8 cellular contexts compared by ENCODE assay signal in genomic region chr2:163132850-163133249, GRCh38.
DNase-seq lines count a peak whose midpoint lies in the region; FAIRE-seq and TF ChIP-seq lines count a peak whose summit lies in the region.

No MANE protein-coding gene starts in this region.

- WGBS in H1 (ENCODE audit: extremely low coverage in 1 of 2, insufficient coverage in 1 of 2, insufficient read length in 1 of 2, insufficient replicate concordance in 2 of 2, low coverage in 1 of 2, low lambda C conversion rate in 2 of 2, missing lambda C conversion rate in 1 of 2), 2 experiments: 53% methylated on average over 3 of the region's 3 CpGs; no CpG with 5 or more reads in 1 of the 2 experiments
- 4 to 7% methylated on average over 3 of the region's 3 CpGs for WGBS in esophagus squamous epithelium, 2 donors

- POLR2A ChIA-PET in H1 (lab: Charles Lee; ENCODE audit: partially characterized antibody): no interaction called here

- TF ChIP-seq POLR2A in H1 (IDR thresholded peaks at IDR 0.05; ENCODE audit: control extremely low read depth in 1 of 2, low read depth in 2 of 2, low read length in 2 of 2): no peak
- TF ChIP-seq POLR2A in esophagus squamous epithelium (IDR thresholded peaks at IDR 0.05): no peak

- no peak overlapping the region for H3K14ac ChIP-seq in H1 (ENCODE audit: insufficient read length)

- TF ChIP-seq CTCF in H1 (IDR thresholded peaks at IDR 0.05; ENCODE audit: control extremely low read depth in 1 of 3, insufficient read depth in 1 of 3, low read depth in 1 of 3, low read length in 3 of 3): peak in 2 of 3 experiments; percentile 25 to 35; a peak in 2 of 4 replicates
- TF ChIP-seq CTCF in esophagus squamous epithelium (IDR thresholded peaks at IDR 0.05): peak in 1 of 6 experiments; percentile 44

- DNase-seq in DMS 273 treated with DMSO at 0.1 percent for 48 hours (lab: John Stamatoyannopoulos, UW) (peak; percentile 27), HCEC 1CT (peak; percentile 38), NCI-H460 (ENCODE audit: extremely low read depth, low read depth) (peak; percentile 14), H1 (ENCODE audit: low read depth in 1 of 2, low spot score in 2 of 2) (no peak), iPS-NIHi7 (ENCODE audit: extremely low spot score) (no peak), esophagus squamous epithelium (lab: John Stamatoyannopoulos, UW) (no peak), hepatic stellate cell (ENCODE audit: low spot score) (no peak), putamen (ENCODE audit: low spot score) (no peak)

- H4K8ac ChIP-seq in H1 (ENCODE audit: extremely low read depth, insufficient read depth, low read length): no peak overlapping the region

- no peaks in the 10 kb centered on the region for H4K20me1 ChIP-seq in H1 (replicated peaks in 1 of 2; ENCODE audit: control insufficient read depth in 1 of 2, insufficient read depth in 2 of 2, low read length in 2 of 2)

- H3K23me2 ChIP-seq in H1 (ENCODE audit: low read depth, low read length): no peaks in the 10 kb centered on the region

- H3K4me3 ChIP-seq in H1 (ENCODE audit: extremely low read depth in 1 of 4, insufficient read depth in 2 of 4, low read depth in 3 of 4, low read length in 4 of 4): no peak overlapping the region
- no peak overlapping the region for H3K4me3 ChIP-seq in esophagus squamous epithelium

- no peak overlapping the region for H2AFZ ChIP-seq in H1 (ENCODE audit: low read length)

- no peak overlapping the region for H3K4ac ChIP-seq in H1 (replicated peaks; ENCODE audit: insufficient read length, low read depth, low read length)

- peak; percentile 19 for FAIRE-seq in H1 (lab: Jason Lieb, UNC)

- no peak overlapping the region for H2BK20ac ChIP-seq in H1 (ENCODE audit: low read length)

- H2BK15ac ChIP-seq in H1 (ENCODE audit: low read length): no peak overlapping the region

- no peaks in the 10 kb centered on the region for H3K79me1 ChIP-seq in H1 (ENCODE audit: low read depth, low read length)

- H3K27ac ChIP-seq in H1 (ENCODE audit: low read depth, low read length) (no peak overlapping the region), esophagus squamous epithelium (no peak overlapping the region)

- H3K9me3 ChIP-seq in H1 (ENCODE audit: insufficient read depth in 2 of 2, low read depth in 1 of 2, low read length in 1 of 2) (no peaks in the 10 kb centered on the region), esophagus squamous epithelium (no peaks in the 10 kb centered on the region)

- peak in 1 of 2 experiments; percentile 71 for TF ChIP-seq RAD21 in H1 (IDR thresholded peaks at IDR 0.05 in 1 of 2, conservative IDR thresholded peaks at IDR 0.05 in 1 of 2; ENCODE audit: low read depth in 2 of 2, low read length in 2 of 2)

- no peak overlapping the region for H2BK12ac ChIP-seq in H1 (ENCODE audit: low read depth, low read length)

- H3K27me3 ChIP-seq in H1 (replicated peaks in 1 of 4; ENCODE audit: control insufficient read depth in 3 of 4, extremely low read depth in 1 of 4, insufficient read depth in 3 of 4, low read length in 3 of 4): no peaks in the 10 kb centered on the region
- no peaks in the 10 kb centered on the region for H3K27me3 ChIP-seq in esophagus squamous epithelium

- no peak overlapping the region for H2AK5ac ChIP-seq in H1 (ENCODE audit: low read depth, low read length)

- intact Hi-C loops in esophagus squamous epithelium (cut with DNase I): no loop called here

- H3K36me3 ChIP-seq in H1 (ENCODE audit: control insufficient read depth in 2 of 4, insufficient read depth in 4 of 4, low read length in 3 of 4) (no peaks in the 10 kb centered on the region; a peak in 1 of 8 replicates), esophagus squamous epithelium (no peaks in the 10 kb centered on the region)

- CTCF ChIA-PET in H1 (lab: Charles Lee; ENCODE audit: partially characterized antibody): interaction anchor here (1.0 to 1.3 kb wide), 4 partner anchors 12 to 244 kb away, joined by 3 to 13 read pairs (median 6); no protein-coding TSS in a partner anchor

- no peak overlapping the region for H3K23ac ChIP-seq in H1 (ENCODE audit: insufficient read length)

- no peak for TF ChIP-seq EP300 in H1 (IDR thresholded peaks at IDR 0.05; ENCODE audit: borderline replicate concordance in 1 of 2, low read depth in 2 of 2, low read length in 2 of 2)

- H4K5ac ChIP-seq in H1 (ENCODE audit: insufficient read length, low read depth, low read length): no peak overlapping the region

- no peak overlapping the region for H3K4me2 ChIP-seq in H1 (ENCODE audit: insufficient read depth in 1 of 2, low read depth in 2 of 2, low read length in 2 of 2)

- no peak overlapping the region for H2BK120ac ChIP-seq in H1 (replicated peaks; ENCODE audit: low read depth, low read length)

- H4K91ac ChIP-seq in H1 (replicated peaks; ENCODE audit: insufficient read length, low read length): no peak overlapping the region

- H2BK5ac ChIP-seq in H1 (ENCODE audit: low read depth, low read length): no peak overlapping the region

- no peak overlapping the region for H3K18ac ChIP-seq in H1 (ENCODE audit: extremely low read depth, low read length)

- H3K4me1 ChIP-seq in H1 (replicated peaks in 1 of 4; ENCODE audit: control insufficient read depth in 3 of 4, insufficient read depth in 4 of 4, low read length in 3 of 4) (no peaks in the 10 kb centered on the region), esophagus squamous epithelium (no peaks in the 10 kb centered on the region)

- H3K79me2 ChIP-seq in H1 (ENCODE audit: control insufficient read depth in 1 of 2, insufficient read depth in 2 of 2, low read length in 2 of 2): no peaks in the 10 kb centered on the region

- no peak overlapping the region for H3K9ac ChIP-seq in H1 (replicated peaks in 1 of 4; ENCODE audit: extremely low read depth in 1 of 4, low read depth in 3 of 4, low read length in 3 of 4)

- H3K56ac ChIP-seq in H1 (replicated peaks; ENCODE audit: insufficient read length, low read depth, low read length): no peak overlapping the region

TF ChIP-seq in H1, 55 proteins besides CTCF, POLR2A, EP300 and RAD21:
- TF ChIP-seq RFX5 (IDR thresholded peaks at IDR 0.05; ENCODE audit: borderline replicate concordance, low read depth, low read length): no peak
- no peak for TF ChIP-seq HDAC6 (IDR thresholded peaks at IDR 0.05; ENCODE audit: low read depth, low read length)
TF ChIP-seq in H1: peak in this region for 0.

Comparison
In these comparisons a context has a peak if more than half of its experiments do, and no peak if none do; other contexts are left out.
1. DNase-seq: peak in DMS 273 treated with DMSO at 0.1 percent for 48 hours (single experiment), HCEC 1CT (single experiment) and NCI-H460 (single experiment); none in H1 (0 of 2), iPS-NIHi7 (single experiment), esophagus squamous epithelium (single experiment), hepatic stellate cell (single experiment) and putamen (single experiment).